Comparison of ENCODE assay signal across 8 cellular contexts in the genomic region with DNA sequence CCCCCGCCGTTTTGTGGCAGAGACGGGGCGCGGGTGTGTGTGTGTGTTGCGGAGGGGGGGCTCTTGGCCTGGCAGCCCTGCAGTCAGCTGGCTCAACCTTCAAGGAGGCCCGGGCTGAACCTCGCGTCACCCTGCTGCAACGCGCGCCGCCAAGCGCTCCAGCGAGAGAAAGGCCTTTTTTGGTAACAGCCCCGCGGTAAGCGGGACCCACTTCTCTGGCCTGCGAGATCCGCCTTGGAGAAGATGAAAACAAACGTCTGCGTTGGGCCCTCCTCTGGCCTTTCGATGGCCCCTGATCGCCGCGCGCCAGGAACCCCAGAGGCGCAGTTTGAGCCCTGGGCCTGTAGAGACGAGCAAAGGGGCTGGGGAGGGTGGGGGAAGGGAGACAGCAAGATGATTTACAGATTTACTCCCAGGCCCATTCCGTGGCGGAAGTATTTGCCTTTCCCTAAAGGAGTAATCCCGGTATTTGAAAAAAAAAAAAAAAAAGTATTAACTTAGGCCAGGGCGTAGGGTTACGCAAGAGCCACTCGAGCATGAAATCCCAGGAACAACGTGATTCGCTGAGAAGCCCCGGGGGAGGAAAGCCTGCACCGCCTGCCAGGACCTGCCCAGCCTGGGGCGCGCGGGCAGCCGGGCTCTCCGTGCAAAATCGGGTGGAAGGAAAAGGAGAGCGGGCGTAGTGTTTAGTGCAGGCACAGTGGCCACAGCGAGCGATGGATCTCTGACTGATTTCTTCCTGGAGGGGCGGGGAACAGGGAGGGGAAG. TPM values are rescaled to one million over a fixed set of nuclear protein-coding genes. Genes with fewer than 3 reads are reported as not detected.
DNase-seq lines count a peak whose midpoint lies in the region; ATAC-seq and TF ChIP-seq lines count a peak whose summit lies in the region.

No MANE protein-coding gene starts in this region.

- no peaks in the 10 kb centered on the region for H3K27me3 ChIP-seq in thyroid gland

- 2 to 3% methylated on average over 30 to 44 of the region's 50 CpGs for WGBS in thyroid gland, 2 donors

- peaks cover 2% of the 10 kb centered on the region for H3K36me3 Mint-ChIP-seq in activated naive CD4-positive, alpha-beta T cell treated with anti-CD3 and anti-CD28 coated beads, Interleukin-2, amount 50 U/mL, for 24 hours

- ATAC-seq in GM19395 (IDR thresholded peaks at IDR 0.05; ENCODE audit: unreplicated experiment), result peak; percentile 23

- no peaks in the 10 kb centered on the region for H3K9me3 ChIP-seq in thyroid gland

- H3K27ac ChIP-seq in thyroid gland, result peak overlapping the region; percentile 99 to 100 (median 99)

- no peaks in the 10 kb centered on the region for H3K36me3 ChIP-seq in thyroid gland

- H3K27me3 Mint-ChIP-seq in activated naive CD4-positive, alpha-beta T cell treated with anti-CD3 and anti-CD28 coated beads, Interleukin-2, amount 50 U/mL, for 24 hours, result no peaks in the 10 kb centered on the region

- H3K4me3 Mint-ChIP-seq in activated naive CD4-positive, alpha-beta T cell treated with anti-CD3 and anti-CD28 coated beads, Interleukin-2, amount 50 U/mL, for 24 hours, result peak overlapping the region; percentile 91

- intact Hi-C loops in thyroid gland (cut with DNase I), result no loop called here

- peak overlapping the region; percentile 94 for H3K27ac Mint-ChIP-seq in activated naive CD4-positive, alpha-beta T cell treated with anti-CD3 and anti-CD28 coated beads, Interleukin-2, amount 50 U/mL, for 24 hours

- DNase-seq in AG09319 (ENCODE audit: extremely low read depth, low read depth) (peak; percentile 99), NAMALWA (ENCODE audit: low spot score) (peak; percentile 66), SK-N-DZ (ENCODE audit: low spot score) (peak; percentile 89), globus pallidus (ENCODE audit: low spot score) (peak; percentile 81), occipital lobe (lab: John Stamatoyannopoulos, UW) (peak; percentile 77), thyroid gland (peak; percentile 97)

- TF ChIP-seq POLR2A in thyroid gland (IDR thresholded peaks at IDR 0.05), result peak; percentile 45 to 90

- H3K4me1 Mint-ChIP-seq in activated naive CD4-positive, alpha-beta T cell treated with anti-CD3 and anti-CD28 coated beads, Interleukin-2, amount 50 U/mL, for 24 hours, result peaks cover 84% of the 10 kb centered on the region

- H3K9me3 Mint-ChIP-seq in activated naive CD4-positive, alpha-beta T cell treated with anti-CD3 and anti-CD28 coated beads, Interleukin-2, amount 50 U/mL, for 24 hours, result no peaks in the 10 kb centered on the region

- peak; percentile 23 for TF ChIP-seq CTCF in AG09319 (IDR thresholded peaks at IDR 0.05; ENCODE audit: low read depth, low read length)
- TF ChIP-seq CTCF in thyroid gland (IDR thresholded peaks at IDR 0.05), result peak in 2 of 6 experiments; percentile 17 to 30

- H3K4me1 ChIP-seq in thyroid gland, result peaks cover 54 to 88% of the 10 kb centered on the region in 2 donors

- H3K4me3 ChIP-seq in thyroid gland (replicated peaks in 1 of 3), result peak overlapping the region in 1 of 3 donors; percentile 33

RNA-seq across cellular contexts. Expression of a gene that starts 4.5 kb away (rescaled TPM):
- 18.1 and 20.5 TPM in 2 replicates for polyA plus RNA-seq in SK-N-DZ (2014; cell fraction: cytosol; rRNA removed)
- polyA plus RNA-seq in SK-N-DZ (2014; cell fraction: nucleus; rRNA removed), result 10.6 and 12.5 TPM in 2 replicates
- total RNA-seq in occipital lobe, result 72.7 TPM
- 100 to 1,000 TPM in 1 of 4 donors, 10 to 100 TPM in 3; 43.9 to 103 (median 78.4) TPM for total RNA-seq in thyroid gland
